ENCODE assay signal across 22 cellular contexts in genomic region chr1:54570161-54570560, GRCh38. TPM values are rescaled to one million over a fixed set of nuclear protein-coding genes. Genes with fewer than 3 reads are reported as not detected.
DNase-seq lines count a peak whose midpoint lies in the region; ATAC-seq and TF ChIP-seq lines count a peak whose summit lies in the region.
"Had no signal": no experiment of that assay in that cellular context is flagged by ENCODE, and none has a peak within 500 bp of the region (broad histone marks: within the 10 kb centered on the region; RNA-seq: fewer than 3 reads in every experiment).

No MANE protein-coding gene starts in this region.

- no peak for ATAC-seq in gastrocnemius medialis
- ATAC-seq: activated naive CD4-positive, alpha-beta T cell treated with anti-CD3 and anti-CD28 coated beads, Interleukin-2, amount 50 U/mL, for 72 hours; stimulated activated effector memory CD8-positive, alpha-beta T cell treated with anti-CD3 and anti-CD28 coated beads, Interleukin-12 subunit alpha, Interleukin-12 subunit beta, amount 100 ng/mL, for 72 hours had no signal

- TF ChIP-seq CTCF in cardiac muscle cell (IDR thresholded peaks at IDR 0.05; ENCODE audit: low read depth, low read length) (no peak), NB4 (IDR thresholded peaks at IDR 0.05; ENCODE audit: low read depth, low read length) (no peak), gastrocnemius medialis (IDR thresholded peaks at IDR 0.05 in 4 of 5, conservative IDR thresholded peaks at IDR 0.05 in 1 of 5) (no peak)

- no peaks in the 10 kb centered on the region for H3K36me3 ChIP-seq in cardiac muscle cell
- no peaks in the 10 kb centered on the region for H3K36me3 ChIP-seq in iPS-20b (ENCODE audit: insufficient read depth, low read depth, low read length)
- H3K36me3 ChIP-seq in gastrocnemius medialis, result no peaks in the 10 kb centered on the region
- H3K36me3 ChIP-seq: neutrophil had no signal

- H3K27ac ChIP-seq in cardiac muscle cell (peak overlapping the region; percentile 39), iPS-20b (ENCODE audit: low read length) (peak overlapping the region; percentile 21), gastrocnemius medialis (peak overlapping the region; percentile 49 to 87 (median 74))
- H3K27ac ChIP-seq: foreskin keratinocyte, neutrophil had no signal

- intact Hi-C loops in cardiac septum (cut with DNase I), result no loop called here
- intact Hi-C loops in gastrocnemius medialis (cut with DNase I; ENCODE audit: low total_unique reads), result no loop called here

- DNase-seq in cardiac muscle cell (ENCODE audit: low read depth in 1 of 2, low spot score in 1 of 2) (no peak), cardiac septum (ENCODE audit: low spot score) (no peak), NB4 (ENCODE audit: low read depth) (peak; percentile 51), gastrocnemius medialis (no peak), hippocampal formation (lab: John Stamatoyannopoulos, UW) (no peak), NCI-H226 (no peak), NCI-H2107 treated with DMSO at 0.1 percent for 48 hours (lab: John Stamatoyannopoulos, UW; ENCODE audit: unreplicated experiment) (no peak)
- DNase-seq: activated CD4-positive, alpha-beta T cell treated with anti-CD3 and anti-CD28 coated beads, Interleukin-2, amount 50 U/mL, for 4 hours; activated CD4-positive, CD25-positive, alpha-beta regulatory T cell; DMS79 treated with DMSO at 0.1 percent for 48 hours; KG1; NCI-H1436 treated with DMSO at 0.1 percent for 48 hours; stimulated activated CD4-positive, alpha-beta T cell treated with anti-CD3 and anti-CD28 coated beads, Interleukin-2, amount 100 ng/mL, for 48 hours had no signal

- no peak overlapping the region for H3K9ac ChIP-seq in iPS-20b (ENCODE audit: low read depth, low read length)

- H3K4me3 ChIP-seq in cardiac muscle cell (no peak overlapping the region), NB4 (ENCODE audit: low read depth, low read length) (no peak overlapping the region), iPS-20b (ENCODE audit: low read length) (no peak overlapping the region), gastrocnemius medialis (no peak overlapping the region)
- H3K4me3 ChIP-seq: smooth muscle cell had no signal

- no peaks in the 10 kb centered on the region for H3K27me3 ChIP-seq in cardiac muscle cell
- no peaks in the 10 kb centered on the region for H3K27me3 ChIP-seq in iPS-20b (ENCODE audit: insufficient read depth, low read length)
- no peaks in the 10 kb centered on the region for H3K27me3 ChIP-seq in gastrocnemius medialis
- H3K27me3 ChIP-seq: foreskin keratinocyte, neutrophil had no signal

- H3K9me3 ChIP-seq in cardiac muscle cell (ENCODE audit: low read depth) (no peaks in the 10 kb centered on the region), iPS-20b (ENCODE audit: insufficient read depth, low read depth, low read length) (no peaks in the 10 kb centered on the region), gastrocnemius medialis (no peaks in the 10 kb centered on the region)
- H3K9me3 ChIP-seq: neutrophil had no signal

- in situ Hi-C loops in gastrocnemius medialis (cut with MboI; ENCODE audit: low sequenced_read_pairs in 4 of 4), result no loop called here

- TF ChIP-seq POLR2A in NB4 (IDR thresholded peaks at IDR 0.05; ENCODE audit: extremely low read depth, insufficient read length) (no peak), gastrocnemius medialis (IDR thresholded peaks at IDR 0.05) (no peak)

- H3K4me1 ChIP-seq in cardiac muscle cell (ENCODE audit: low read depth), result peaks cover 15% of the 10 kb centered on the region
- peaks cover 28% of the 10 kb centered on the region; the same call in 1 of the 2 replicates for H3K4me1 ChIP-seq in iPS-20b (ENCODE audit: insufficient read depth, low read length)
- H3K4me1 ChIP-seq in gastrocnemius medialis, result peaks cover 19 to 22% of the 10 kb centered on the region in 2 donors

RNA-seq across cellular contexts. Expression of gene ACOT11, which starts 22.1 kb away (rescaled TPM):
- total RNA-seq in cardiac muscle cell (16.9 and 33.4 TPM in 2 replicates), cardiac septum (44.1 TPM), gastrocnemius medialis (1 to 10 TPM in 2 of 4 donors, under 1 TPM in 2; 0.90 to 3.2 (median 1.2) TPM)
- polyA plus RNA-seq in cardiac muscle cell, result 23.8 and 24.2 TPM in 2 replicates

RNA-seq across cellular contexts. Expression of gene FAM151A, which starts 53.2 kb away (rescaled TPM):
- total RNA-seq in cardiac muscle cell (0.07 and 0.21 TPM in 2 replicates), cardiac septum (0.22 TPM), gastrocnemius medialis (not detected)
- 0.18 and 0.32 TPM in 2 replicates for polyA plus RNA-seq in cardiac muscle cell
- total RNA-seq: activated naive CD4-positive, alpha-beta T cell treated with anti-CD3 and anti-CD28 coated beads, Interleukin-2, amount 50 U/mL, for 72 hours; chondrocyte; foreskin keratinocyte; lung microvascular endothelial cell; smooth muscle cell had no signal
- polyA plus RNA-seq: BJ, smooth muscle cell had no signal

Comparison
In these comparisons a context has a peak if more than half of its experiments do, and no peak if none do; other contexts are left out.
1. H3K27ac ChIP-seq: peak in every context shown above with its lines; median percentile 74 in gastrocnemius medialis; 39 in cardiac muscle cell; 21 in iPS-20b.